8 cellular contexts compared by ENCODE assay signal in genomic region chr11:82901165-82901938, GRCh38. TPM values are rescaled to one million over a fixed set of nuclear protein-coding genes. Genes with fewer than 3 reads are reported as not detected.
DNase-seq lines count a peak whose midpoint lies in the region; ATAC-seq and TF ChIP-seq lines count a peak whose summit lies in the region.

DDIAS (plus strand) TSS chr11:82901736; CDS start chr11:82914739, 13,003 bp downstream.

- peak; percentile 84 for TF ChIP-seq POLR2A in transverse colon (IDR thresholded peaks at IDR 0.05)

- DNase-seq in GM12865 (ENCODE audit: low read depth) (peak; percentile 98), NCI-H1436 (lab: John Stamatoyannopoulos, UW) (peak; percentile 97), T follicular helper cell (ENCODE audit: low read depth) (peak; percentile 94), adipocyte (ENCODE audit: low read depth) (peak; percentile 99), cardiac muscle cell (ENCODE audit: low read depth in 1 of 2, low spot score in 1 of 2) (peak; percentile 98 to 99), transverse colon (peak; percentile 96)

- intact Hi-C loops in transverse colon (cut with DNase I; ENCODE audit: low total_unique reads): loop anchor here (10.0 kb wide), 2 partner anchors 253 to 343 kb away; partner anchors contain the start of gene PCF11

- no peak for TF ChIP-seq EP300 in transverse colon (IDR thresholded peaks at IDR 0.05; ENCODE audit: low read depth)

- TF ChIP-seq CTCF in GM12865 (IDR thresholded peaks at IDR 0.05; ENCODE audit: insufficient read depth, low read depth, low read length, missing control alignments) (no peak), cardiac muscle cell (IDR thresholded peaks at IDR 0.05; ENCODE audit: low read depth, low read length) (no peak), parathyroid adenoma (IDR thresholded peaks at IDR 0.05) (no peak), transverse colon (IDR thresholded peaks at IDR 0.05) (peak in 2 of 5 experiments; percentile 37)

- H3K4me3 ChIP-seq in GM12865 (ENCODE audit: low read depth, low read length) (peak within 1 kb of the TSS; percentile 64), adipocyte (ENCODE audit: low read length) (peak within 1 kb of the TSS; percentile 96), cardiac muscle cell (peak within 1 kb of the TSS; percentile 50), parathyroid adenoma (ENCODE audit: low read depth, low read length) (peak within 1 kb of the TSS; percentile 77), transverse colon (peak within 1 kb of the TSS; percentile 4 to 72 (median 66))

- H3K4me1 ChIP-seq in adipocyte (ENCODE audit: control insufficient read depth, insufficient read depth, low read length) (peaks cover 25% of the 10 kb centered on the region), cardiac muscle cell (ENCODE audit: low read depth) (peaks cover 7% of the 10 kb centered on the region), parathyroid adenoma (no peaks in the 10 kb centered on the region), transverse colon (peaks cover 7 to 37% (median 24%) of the 10 kb centered on the region in 4 donors)

- H3K36me3 ChIP-seq in adipocyte (ENCODE audit: control insufficient read depth, insufficient read depth, low read length, severe bottlenecking): no peaks in the 10 kb centered on the region
- no peaks in the 10 kb centered on the region for H3K36me3 ChIP-seq in cardiac muscle cell
- no peaks in the 10 kb centered on the region for H3K36me3 ChIP-seq in parathyroid adenoma (ENCODE audit: control insufficient read depth, insufficient read depth, low read length)
- H3K36me3 ChIP-seq in transverse colon: no peaks in the 10 kb centered on the region

- H3K9me3 ChIP-seq in adipocyte (ENCODE audit: control insufficient read depth, low read length): no peaks in the 10 kb centered on the region
- H3K9me3 ChIP-seq in cardiac muscle cell (ENCODE audit: low read depth): no peaks in the 10 kb centered on the region
- H3K9me3 ChIP-seq in parathyroid adenoma (ENCODE audit: control insufficient read depth, low read length): no peaks in the 10 kb centered on the region
- H3K9me3 ChIP-seq in transverse colon: no peaks in the 10 kb centered on the region

- in situ Hi-C loops in transverse colon (cut with MboI; ENCODE audit: low pct_ligation_motif_present in 1 of 4, low pct_unique_long_range_greater_than_20kb in 1 of 4, low sequenced_read_pairs in 3 of 4): loop anchor here (5.0 to 25.0 kb wide), 8 partner anchors 163 to 383 kb away; partner anchors contain the start of genes ANKRD42 (in 2 of the 4), CCDC90B (in 1 of the 4) and PCF11 (in 1 of the 4)

- H3K27ac ChIP-seq in cardiac muscle cell (peak within 1 kb of the TSS; percentile 87), parathyroid adenoma (peak within 1 kb of the TSS; percentile 91), transverse colon (peak within 1 kb of the TSS; percentile 94 to 96 (median 96))

- peak within 1 kb of the TSS; percentile 89 for H3K4me2 ChIP-seq in parathyroid adenoma (ENCODE audit: low read length)

- 0% methylated on average over 47 of the region's 49 CpGs; no CpG with 5 or more reads in 1 of the 2 donors for WGBS in transverse colon (ENCODE audit: low coverage in 1 of 2), 2 donors

- ATAC-seq in HG02763 (IDR thresholded peaks at IDR 0.05; ENCODE audit: unreplicated experiment): peak; percentile 74

- peak within 1 kb of the TSS; percentile 84 for H2AFZ ChIP-seq in parathyroid adenoma

- no peaks in the 10 kb centered on the region for H3K27me3 ChIP-seq in adipocyte (replicated peaks; ENCODE audit: control insufficient read depth, insufficient read depth, low read length)
- H3K27me3 ChIP-seq in cardiac muscle cell: no peaks in the 10 kb centered on the region
- no peaks in the 10 kb centered on the region for H3K27me3 ChIP-seq in parathyroid adenoma (ENCODE audit: control insufficient read depth, insufficient read depth, low read length)
- H3K27me3 ChIP-seq in transverse colon: no peaks in the 10 kb centered on the region

- H3K79me2 ChIP-seq in parathyroid adenoma: no peaks in the 10 kb centered on the region

- H3K9ac ChIP-seq in adipocyte (ENCODE audit: low read length): peak within 1 kb of the TSS; percentile 92
- H3K9ac ChIP-seq in parathyroid adenoma: no peak within 1 kb of the TSS

RNA-seq across cellular contexts. Expression of gene DDIAS, which starts in this region (rescaled TPM):
- total RNA-seq in cardiac muscle cell (2.3 and 4.0 TPM in 2 replicates), transverse colon (1 to 10 TPM in 1 of 4 donors, under 1 TPM in 1, not detected in 2; 0.95 to 1.1 TPM)
- 4.8 and 6.2 TPM in 2 replicates for polyA plus RNA-seq in cardiac muscle cell

Comparison
In these comparisons a context has a peak if more than half of its experiments do, and no peak if none do; other contexts are left out.
1. Peak in every context shown above with its lines: DNase-seq, ATAC-seq, H3K4me3 ChIP-seq and H3K27ac ChIP-seq.